Comparison of ENCODE assay signal across 8 cellular contexts in genomic region chr6:31805939-31806469, GRCh38. TPM values are rescaled to one million over a fixed set of nuclear protein-coding genes. Genes with fewer than 3 reads are reported as not detected.
DNase-seq lines count a peak whose midpoint lies in the region; ATAC-seq and TF ChIP-seq lines count a peak whose summit lies in the region.

No MANE protein-coding gene starts in this region.

- peak; percentile 15 for ATAC-seq in HG03460 (IDR thresholded peaks at IDR 0.05; ENCODE audit: unreplicated experiment)

- H3K27ac ChIP-seq in mesenchymal stem cell (ENCODE audit: low read length, poor library complexity, severe bottlenecking), result peak overlapping the region; percentile 77
- peak overlapping the region; percentile 95 for H3K27ac ChIP-seq in vagina

- BruUV-seq in MCF 10A (replicated peaks; lab: Mats Ljungman, UMichigan), result TSS peak; percentile 49

- TF ChIP-seq POLR2A in vagina (IDR thresholded peaks at IDR 0.05), result no peak

- no peaks in the 10 kb centered on the region for H3K9me3 ChIP-seq in ES-I3 (ENCODE audit: control insufficient read depth, insufficient read depth, low read length)
- H3K9me3 ChIP-seq in mesenchymal stem cell (ENCODE audit: control insufficient read depth, low read length), result no peaks in the 10 kb centered on the region
- no peaks in the 10 kb centered on the region for H3K9me3 ChIP-seq in vagina

- H2AK5ac ChIP-seq in mesenchymal stem cell (ENCODE audit: low read length, severe bottlenecking), result peak overlapping the region; percentile 73

- H3K4me1 Mint-ChIP-seq in MCF 10A (ENCODE audit: insufficient read depth, unreplicated experiment), result peaks cover 6% of the 10 kb centered on the region

- no peak overlapping the region for H4K91ac ChIP-seq in mesenchymal stem cell (ENCODE audit: low read length)

- H3K4me3 Mint-ChIP-seq in MCF 10A (ENCODE audit: unreplicated experiment), result peak overlapping the region; percentile 82

- no peak overlapping the region for H2BK120ac ChIP-seq in mesenchymal stem cell (ENCODE audit: low read depth, low read length)

- peak overlapping the region; percentile 51 to 86 for H3K4ac ChIP-seq in mesenchymal stem cell (ENCODE audit: low read depth in 1 of 2, low read length in 2 of 2)

- H4K8ac ChIP-seq in mesenchymal stem cell (ENCODE audit: low read length), result no peak overlapping the region

- no peak overlapping the region for H2BK15ac ChIP-seq in mesenchymal stem cell (ENCODE audit: low read depth, poor library complexity, severe bottlenecking)

- H3K27me3 ChIP-seq in mesenchymal stem cell (ENCODE audit: control insufficient read depth in 1 of 2, insufficient read depth in 1 of 2, low read length in 2 of 2) (no peaks in the 10 kb centered on the region), vagina (no peaks in the 10 kb centered on the region)

- POLR2A ChIA-PET in MCF 10A (lab: Yijun Ruan, JAX), result interaction anchor here (0.7 to 4.3 kb wide), 21 partner anchors 8 to 154 kb away, joined by 3 to 69 read pairs (median 12); partner anchors contain the start of genes ABHD16A, BAG6, C6orf47 and CLIC1

- H2AFZ ChIP-seq in mesenchymal stem cell (ENCODE audit: low read depth, low read length), result peak overlapping the region; percentile 60

- peak overlapping the region; percentile 84 for H3K27ac Mint-ChIP-seq in MCF 10A (ENCODE audit: low read depth, unreplicated experiment)

- H3K27me3 Mint-ChIP-seq in MCF 10A (ENCODE audit: insufficient read depth, unreplicated experiment), result no peaks in the 10 kb centered on the region

- TF ChIP-seq CTCF in MCF 10A (IDR thresholded peaks at IDR 0.05; ENCODE audit: unreplicated experiment) (no peak), vagina (IDR thresholded peaks at IDR 0.05) (no peak)

- CTCF ChIA-PET in MCF 10A (lab: Yijun Ruan, JAX), result interaction anchor here (0.6 to 3.1 kb wide), 11 partner anchors 9 to 1344 kb away, joined by 3 to 22 read pairs (median 4); partner anchors contain the start of genes HSPA1A, HSPA1B, HSPA1L and VARS1

- peak; percentile 19 for DNase-seq in MCF 10A (ENCODE audit: unreplicated experiment)
- peak; percentile 8 for DNase-seq in mesenchymal stem cell
- DNase-seq in vagina (ENCODE audit: extremely low spot score in 2 of 2), result no peak
- no peak for DNase-seq in amniotic stem cell (lab: John Stamatoyannopoulos, UW)
- DNase-seq in GF-D8 (lab: John Stamatoyannopoulos, UW), result no peak
- DNase-seq in SIG-M5 treated with dmso at 0.1 percent for 504 hours (lab: John Stamatoyannopoulos, UW; ENCODE audit: unreplicated experiment), result no peak

- H3K9ac ChIP-seq in ES-I3 (ENCODE audit: low read depth, low read length) (peak overlapping the region; percentile 84), mesenchymal stem cell (ENCODE audit: low read length) (peak overlapping the region; percentile 94)

- H3K36me3 Mint-ChIP-seq in MCF 10A (ENCODE audit: insufficient read depth, unreplicated experiment), result peaks cover 25% of the 10 kb centered on the region

- H2BK12ac ChIP-seq in mesenchymal stem cell (ENCODE audit: low read length in 2 of 2), result no peak overlapping the region

- no peak overlapping the region for H3K14ac ChIP-seq in mesenchymal stem cell (ENCODE audit: low read length in 2 of 2)

- no peaks in the 10 kb centered on the region for H3K36me3 ChIP-seq in ES-I3 (ENCODE audit: insufficient read depth, low read length)
- H3K36me3 ChIP-seq in mesenchymal stem cell (ENCODE audit: control insufficient read depth in 1 of 2, insufficient read depth in 2 of 2, low read depth in 1 of 2, low read length in 2 of 2), result peaks cover 5 to 13% of the 10 kb centered on the region in 2 experiments
- H3K36me3 ChIP-seq in vagina, result peaks cover 0 to 11% of the 10 kb centered on the region in 2 donors

- H3K4me3 ChIP-seq in mesenchymal stem cell (ENCODE audit: insufficient read depth in 1 of 2, low read depth in 1 of 2, low read length in 2 of 2), result peak overlapping the region; percentile 85 to 89
- H3K4me3 ChIP-seq in vagina, result peak overlapping the region; percentile 56

- H3K4me2 ChIP-seq in mesenchymal stem cell (ENCODE audit: low read length, poor library complexity, severe bottlenecking), result peak overlapping the region; percentile 79

- peaks cover 13% of the 10 kb centered on the region for H3K79me1 ChIP-seq in mesenchymal stem cell (replicated peaks; ENCODE audit: low read length, poor library complexity, severe bottlenecking)

- no peaks in the 10 kb centered on the region for H3K9me3 Mint-ChIP-seq in MCF 10A (ENCODE audit: unreplicated experiment)

- H3K23ac ChIP-seq in mesenchymal stem cell (ENCODE audit: low read length in 2 of 2), result peak overlapping the region in 1 of 2 experiments; percentile 13

- H3K4me1 ChIP-seq in ES-I3 (ENCODE audit: insufficient read depth, low read length) (no peaks in the 10 kb centered on the region), mesenchymal stem cell (ENCODE audit: control insufficient read depth, insufficient read depth, low read depth, low read length) (peaks cover 6% of the 10 kb centered on the region), vagina (peaks cover 20% of the 10 kb centered on the region)

- 16% methylated on average over 6 of the region's 7 CpGs for WGBS in mesenchymal stem cell

- H3K18ac ChIP-seq in mesenchymal stem cell (ENCODE audit: low read depth in 1 of 2, low read length in 2 of 2), result no peak overlapping the region

- no peak overlapping the region for H2BK5ac ChIP-seq in mesenchymal stem cell (ENCODE audit: low read depth, low read length, poor library complexity, severe bottlenecking)

- intact Hi-C loops in MCF 10A (cut with micrococcal nuclease), result no loop called here
- intact Hi-C loops in vagina (cut with DNase I), result no loop called here

RNA-seq across cellular contexts. Expression of gene LSM2, which starts 0.8 kb away (rescaled TPM):
- 36.9 and 47.4 TPM in 2 replicates for total RNA-seq in MCF 10A (2022)
- polyA plus RNA-seq in mesenchymal stem cell (2013, experiment 1 of 2), result 56.3 TPM
- polyA plus RNA-seq in mesenchymal stem cell (2013, experiment 2 of 2), result 60.3 TPM
- 51.6 TPM for total RNA-seq in vagina

RNA-seq across cellular contexts. Expression of gene HSPA1L, which starts 9.1 kb away (rescaled TPM):
- 0.35 and 0.79 TPM in 2 replicates for total RNA-seq in MCF 10A (2022)
- polyA plus RNA-seq in mesenchymal stem cell (2013, experiment 1 of 2), result 0.70 TPM
- polyA plus RNA-seq in mesenchymal stem cell (2013, experiment 2 of 2), result 0.64 TPM
- total RNA-seq in vagina, result 0.98 TPM

RNA-seq across cellular contexts. Expression of gene HSPA1A, which starts 9.3 kb away (rescaled TPM):
- 20.3 and 34.0 TPM in 2 replicates for total RNA-seq in MCF 10A (2022)
- 42.7 TPM for polyA plus RNA-seq in mesenchymal stem cell (2013, experiment 1 of 2)
- polyA plus RNA-seq in mesenchymal stem cell (2013, experiment 2 of 2), result 44.5 TPM
- 345 TPM for total RNA-seq in vagina

RNA-seq across cellular contexts. Expression of gene VARS1, which starts 10.5 kb away (rescaled TPM):
- total RNA-seq in MCF 10A (2022), result 133 and 200 TPM in 2 replicates
- polyA plus RNA-seq in mesenchymal stem cell (2013, experiment 1 of 2), result 36.2 TPM
- 34.7 TPM for polyA plus RNA-seq in mesenchymal stem cell (2013, experiment 2 of 2)
- 39.8 TPM for total RNA-seq in vagina

RNA-seq across cellular contexts. Expression of gene HSPA1B, which starts 21.5 kb away (rescaled TPM):
- total RNA-seq in MCF 10A (2022), result 29.8 and 51.6 TPM in 2 replicates
- 29.0 TPM for polyA plus RNA-seq in mesenchymal stem cell (2013, experiment 1 of 2)
- 26.7 TPM for polyA plus RNA-seq in mesenchymal stem cell (2013, experiment 2 of 2)
- 466 TPM for total RNA-seq in vagina

Comparison
In these comparisons a context has a peak if more than half of its experiments do, and no peak if none do; other contexts are left out.
1. DNase-seq: peak in MCF 10A (single experiment) and mesenchymal stem cell (single experiment); none in vagina (0 of 2), amniotic stem cell (single experiment), GF-D8 (single experiment) and SIG-M5 treated with dmso at 0.1 percent for 504 hours (single experiment).